Comparison of ENCODE assay signal across 10 cellular contexts in genomic region chr6:116217069-116217468, GRCh38. TPM values are rescaled to one million over a fixed set of nuclear protein-coding genes. Genes with fewer than 3 reads are reported as not detected.
DNase-seq lines count a peak whose midpoint lies in the region; ATAC-seq, FAIRE-seq and TF ChIP-seq lines count a peak whose summit lies in the region.
"Had no signal": no experiment of that assay in that cellular context is flagged by ENCODE, and none has a peak within 500 bp of the region (broad histone marks: within the 10 kb centered on the region; RNA-seq: fewer than 3 reads in every experiment).

No MANE protein-coding gene starts in this region.

- no peak for TF ChIP-seq POLR2A in heart left ventricle (IDR thresholded peaks at IDR 0.05)

- peaks cover 0 to 12% (median 4%) of the 10 kb centered on the region in 9 donors for H3K36me3 ChIP-seq in heart left ventricle
- peaks cover 2% of the 10 kb centered on the region in 2 donors for H3K36me3 ChIP-seq in small intestine (ENCODE audit: control insufficient read depth in 2 of 2, insufficient read depth in 2 of 2, low read length in 2 of 2)
- H3K36me3 ChIP-seq: HAP-1 had no signal

- ATAC-seq in heart left ventricle, result peak in 3 of 4 donors; percentile 40 to 59 (median 48)

- H3K4me1 ChIP-seq in heart left ventricle, result peaks cover 0 to 11% (median 3%) of the 10 kb centered on the region in 12 donors
- H3K4me1 ChIP-seq in small intestine (ENCODE audit: control insufficient read depth in 2 of 2, insufficient read depth in 1 of 2, low read depth in 1 of 2, low read length in 1 of 2), result no peaks in the 10 kb centered on the region

- intact Hi-C loops in heart left ventricle (cut with DNase I), result loop anchor here in 5 of 10 donors (5.0 kb wide), 5 partner anchors 50 to 430 kb away; no protein-coding TSS in a partner anchor

- no peak for FAIRE-seq in small intestine (lab: Jason Lieb, UNC)
- FAIRE-seq: endometrium had no signal

- H3K4me3 ChIP-seq in AG04450 (ENCODE audit: low read depth, low read length) (no peak overlapping the region), LNCaP clone FGC (ENCODE audit: low read depth, low read length) (no peak overlapping the region), WI38 (ENCODE audit: low read depth, low read length) (no peak overlapping the region), heart left ventricle (no peak overlapping the region), small intestine (ENCODE audit: low read depth in 1 of 2, low read length in 2 of 2) (no peak overlapping the region)
- H3K4me3 ChIP-seq: HAP-1 had no signal

- no peaks in the 10 kb centered on the region for H3K27me3 ChIP-seq in AG04450 (ENCODE audit: control insufficient read depth, insufficient read depth, low read length)
- H3K27me3 ChIP-seq in heart left ventricle, result no peaks in the 10 kb centered on the region
- no peaks in the 10 kb centered on the region for H3K27me3 ChIP-seq in small intestine (ENCODE audit: control insufficient read depth in 2 of 2, insufficient read depth in 2 of 2, low read length in 2 of 2)

- 3 to 10% (median 6%) methylated on average over 1 of the region's 1 CpG for WGBS in heart left ventricle, 4 donors
- 4 to 10% (median 8%) methylated on average over 1 of the region's 1 CpG for WGBS in small intestine, 3 donors

- H3K27ac ChIP-seq in AG04450 (ENCODE audit: low read depth, low read length) (no peak overlapping the region), heart left ventricle (no peak overlapping the region), small intestine (ENCODE audit: low read depth in 1 of 2, low read length in 1 of 2) (no peak overlapping the region)

- TF ChIP-seq CTCF in AG04450 (IDR thresholded peaks at IDR 0.05; ENCODE audit: low read depth, low read length) (peak; percentile 68), GM12874 (IDR thresholded peaks at IDR 0.05; ENCODE audit: insufficient read depth, low read depth, low read length) (peak; percentile 32; the same call in 1 of the 2 replicates), LNCaP clone FGC (IDR thresholded peaks at IDR 0.05; ENCODE audit: control insufficient read depth, extremely low read depth, insufficient read depth) (peak; percentile 31), WI38 (IDR thresholded peaks at IDR 0.05; ENCODE audit: low read depth, low read length) (peak; percentile 32; the same call in 1 of the 2 replicates), heart left ventricle (IDR thresholded peaks at IDR 0.05) (peak; percentile 42 to 67 (median 54))

- CTCF ChIA-PET in AG04450 (lab: Charles Lee), result interaction anchor here (0.5 to 4.1 kb wide), 66 partner anchors 8 to 746 kb away, joined by 3 to 103 read pairs (median 5); partner anchors contain the start of genes CALHM5, DSE, RWDD1 and TRAPPC3L

- no peaks in the 10 kb centered on the region for H3K9me3 ChIP-seq in AG04450 (ENCODE audit: control insufficient read depth, insufficient read depth, low read length)
- no peaks in the 10 kb centered on the region for H3K9me3 ChIP-seq in heart left ventricle
- H3K9me3 ChIP-seq in small intestine (ENCODE audit: control insufficient read depth, low read depth), result no peaks in the 10 kb centered on the region
- H3K9me3 ChIP-seq: HAP-1 had no signal

- POLR2A ChIA-PET in AG04450 (lab: Yijun Ruan, JAX), result no interaction called here

- DNase-seq in AG04450 (ENCODE audit: low read depth, low spot score) (no peak), LNCaP clone FGC (ENCODE audit: low read depth) (no peak), heart left ventricle (no peak), small intestine (peak; percentile 17), islet precursor cell (no peak), NCI-H524 treated with DMSO at 0.1 percent for 48 hours (lab: John Stamatoyannopoulos, UW) (no peak)

RNA-seq across cellular contexts. Expression of gene TSPYL4, which starts 36.8 kb away (rescaled TPM):
- polyA plus RNA-seq in AG04450 (2011; rRNA removed) (22.0 and 25.1 TPM in 2 replicates), heart left ventricle (10 to 100 TPM in 1 of 2 donors, 1 to 10 TPM in 1; 8.0 to 52.8 TPM), small intestine (10 to 100 TPM in 1 of 3 donors, 1 to 10 TPM in 2; 1.6 to 11.8 (median 2.4) TPM)
- polyA minus RNA-seq in AG04450 (2011; rRNA and poly(A)+ RNA removed), result 22.9 and 25.9 TPM in 2 replicates
- 10 to 100 TPM; 26.0 to 34.1 (median 30.5) TPM for total RNA-seq in heart left ventricle
